Comparison of ENCODE assay signal across 1 cellular context in the genomic region with DNA sequence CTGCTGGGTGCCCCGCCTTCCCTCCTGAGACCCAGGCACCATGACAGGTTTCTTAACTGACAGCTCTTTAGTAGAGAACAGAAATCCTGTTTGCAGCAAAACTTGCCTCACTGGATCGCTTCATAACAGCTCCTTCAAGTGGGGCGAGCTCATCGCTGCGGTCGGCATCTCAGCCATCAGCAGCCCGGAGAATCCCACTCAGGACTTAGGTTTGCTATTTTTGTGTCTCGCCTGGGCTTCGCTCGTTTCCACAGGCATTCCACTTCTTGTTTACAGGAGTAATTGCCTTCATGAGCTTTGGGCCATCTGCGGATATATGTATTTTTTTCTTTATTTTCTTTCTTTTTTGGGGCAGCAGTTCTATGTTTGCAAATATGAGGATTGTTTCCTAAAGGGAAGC.
TF ChIP-seq lines count a peak whose summit lies in the region.

No MANE protein-coding gene starts in this region.

TF ChIP-seq in WTC11, 78 proteins besides CTCF, POLR2A, EP300 and RAD21 (continued from another document):
- TF ChIP-seq ZNF532 (CRISPR knock-in tag; IDR thresholded peaks at IDR 0.05; ENCODE audit: borderline replicate concordance) = no peak
- TF ChIP-seq NR2C2 (CRISPR knock-in tag; IDR thresholded peaks at IDR 0.05) = no peak
- TF ChIP-seq PRRX2 (CRISPR knock-in tag; IDR thresholded peaks at IDR 0.05) = no peak
- no peak for TF ChIP-seq SP1 (CRISPR knock-in tag; conservative IDR thresholded peaks at IDR 0.05)
- no peak for TF ChIP-seq FOXP4 (CRISPR knock-in tag; IDR thresholded peaks at IDR 0.05)
- TF ChIP-seq, protein P1, sequence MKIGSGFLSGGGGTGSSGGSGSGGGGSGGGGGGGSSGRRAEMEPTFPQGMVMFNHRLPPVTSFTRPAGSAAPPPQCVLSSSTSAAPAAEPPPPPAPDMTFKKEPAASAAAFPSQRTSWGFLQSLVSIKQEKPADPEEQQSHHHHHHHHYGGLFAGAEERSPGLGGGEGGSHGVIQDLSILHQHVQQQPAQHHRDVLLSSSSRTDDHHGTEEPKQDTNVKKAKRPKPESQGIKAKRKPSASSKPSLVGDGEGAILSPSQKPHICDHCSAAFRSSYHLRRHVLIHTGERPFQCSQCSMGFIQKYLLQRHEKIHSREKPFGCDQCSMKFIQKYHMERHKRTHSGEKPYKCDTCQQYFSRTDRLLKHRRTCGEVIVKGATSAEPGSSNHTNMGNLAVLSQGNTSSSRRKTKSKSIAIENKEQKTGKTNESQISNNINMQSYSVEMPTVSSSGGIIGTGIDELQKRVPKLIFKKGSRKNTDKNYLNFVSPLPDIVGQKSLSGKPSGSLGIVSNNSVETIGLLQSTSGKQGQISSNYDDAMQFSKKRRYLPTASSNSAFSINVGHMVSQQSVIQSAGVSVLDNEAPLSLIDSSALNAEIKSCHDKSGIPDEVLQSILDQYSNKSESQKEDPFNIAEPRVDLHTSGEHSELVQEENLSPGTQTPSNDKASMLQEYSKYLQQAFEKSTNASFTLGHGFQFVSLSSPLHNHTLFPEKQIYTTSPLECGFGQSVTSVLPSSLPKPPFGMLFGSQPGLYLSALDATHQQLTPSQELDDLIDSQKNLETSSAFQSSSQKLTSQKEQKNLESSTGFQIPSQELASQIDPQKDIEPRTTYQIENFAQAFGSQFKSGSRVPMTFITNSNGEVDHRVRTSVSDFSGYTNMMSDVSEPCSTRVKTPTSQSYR (CRISPR knock-in tag; IDR thresholded peaks at IDR 0.05) = no peak
- no peak for TF ChIP-seq RELA (CRISPR knock-in tag; IDR thresholded peaks at IDR 0.05; ENCODE audit: borderline replicate concordance)
- no peak for TF ChIP-seq JAZF1 (CRISPR knock-in tag; IDR thresholded peaks at IDR 0.05)
- TF ChIP-seq, protein P2, sequence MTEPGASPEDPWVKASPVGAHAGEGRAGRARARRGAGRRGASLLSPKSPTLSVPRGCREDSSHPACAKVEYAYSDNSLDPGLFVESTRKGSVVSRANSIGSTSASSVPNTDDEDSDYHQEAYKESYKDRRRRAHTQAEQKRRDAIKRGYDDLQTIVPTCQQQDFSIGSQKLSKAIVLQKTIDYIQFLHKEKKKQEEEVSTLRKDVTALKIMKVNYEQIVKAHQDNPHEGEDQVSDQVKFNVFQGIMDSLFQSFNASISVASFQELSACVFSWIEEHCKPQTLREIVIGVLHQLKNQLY (CRISPR knock-in tag; IDR thresholded peaks at IDR 0.05) = no peak
- TF ChIP-seq NR3C1 (CRISPR knock-in tag; conservative IDR thresholded peaks at IDR 0.05; ENCODE audit: low read depth) = no peak
- TF ChIP-seq GTF2I (CRISPR knock-in tag; conservative IDR thresholded peaks at IDR 0.05) = no peak
- TF ChIP-seq, protein P3, sequence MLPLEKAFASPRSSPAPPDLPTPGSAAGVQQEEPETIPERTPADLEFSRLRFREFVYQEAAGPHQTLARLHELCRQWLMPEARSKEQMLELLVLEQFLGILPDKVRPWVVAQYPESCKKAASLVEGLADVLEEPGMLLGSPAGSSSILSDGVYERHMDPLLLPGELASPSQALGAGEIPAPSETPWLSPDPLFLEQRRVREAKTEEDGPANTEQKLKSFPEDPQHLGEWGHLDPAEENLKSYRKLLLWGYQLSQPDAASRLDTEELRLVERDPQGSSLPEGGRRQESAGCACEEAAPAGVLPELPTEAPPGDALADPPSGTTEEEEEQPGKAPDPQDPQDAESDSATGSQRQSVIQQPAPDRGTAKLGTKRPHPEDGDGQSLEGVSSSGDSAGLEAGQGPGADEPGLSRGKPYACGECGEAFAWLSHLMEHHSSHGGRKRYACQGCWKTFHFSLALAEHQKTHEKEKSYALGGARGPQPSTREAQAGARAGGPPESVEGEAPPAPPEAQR (CRISPR knock-in tag; IDR thresholded peaks at IDR 0.05) = no peak
- TF ChIP-seq, protein P4, sequence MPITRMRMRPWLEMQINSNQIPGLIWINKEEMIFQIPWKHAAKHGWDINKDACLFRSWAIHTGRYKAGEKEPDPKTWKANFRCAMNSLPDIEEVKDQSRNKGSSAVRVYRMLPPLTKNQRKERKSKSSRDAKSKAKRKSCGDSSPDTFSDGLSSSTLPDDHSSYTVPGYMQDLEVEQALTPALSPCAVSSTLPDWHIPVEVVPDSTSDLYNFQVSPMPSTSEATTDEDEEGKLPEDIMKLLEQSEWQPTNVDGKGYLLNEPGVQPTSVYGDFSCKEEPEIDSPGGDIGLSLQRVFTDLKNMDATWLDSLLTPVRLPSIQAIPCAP (CRISPR knock-in tag; IDR thresholded peaks at IDR 0.05) = no peak
- no peak for TF ChIP-seq ZNF512 (CRISPR knock-in tag; IDR thresholded peaks at IDR 0.05; ENCODE audit: borderline replicate concordance)
